16 cellular contexts compared by ENCODE assay signal in the genomic region with DNA sequence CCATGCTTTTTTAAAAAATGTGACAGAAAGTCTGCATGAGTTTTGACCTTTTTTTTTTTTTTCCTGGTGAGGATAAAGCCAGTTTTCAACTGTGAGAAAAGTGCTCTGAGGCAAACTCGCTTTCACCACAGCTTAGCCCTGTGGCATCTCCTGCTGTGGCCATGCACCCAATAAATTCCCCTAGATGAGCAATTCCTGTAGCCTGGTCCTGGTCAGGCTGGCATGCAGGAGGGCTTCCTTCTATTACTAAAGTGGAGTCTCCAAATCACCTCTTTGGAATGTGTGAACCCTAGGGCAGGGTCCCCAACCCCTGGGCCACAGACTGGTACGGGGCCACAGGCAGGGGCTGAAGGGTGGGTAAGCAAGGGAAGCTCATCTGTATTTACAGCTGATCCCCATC.
"Had no signal": no experiment of that assay in that cellular context is flagged by ENCODE, and none has a peak within 500 bp of the region (broad histone marks: within the 10 kb centered on the region; RNA-seq: fewer than 3 reads in every experiment).

No MANE protein-coding gene starts in this region.

- DNase-seq: activated naive CD4-positive, alpha-beta T cell; activated naive CD8-positive, alpha-beta T cell treated with anti-CD3 and anti-CD28 coated beads, Interleukin-2, amount 10 ng/mL, durations not matched to agents 7 days and 5 days; activated T-cell treated with anti-CD3 and anti-CD28 coated beads for 4 hours; anterior cingulate cortex; brain microvascular endothelial cell; esophagus squamous epithelium; foreskin fibroblast; head of caudate nucleus; naive thymus-derived CD4-positive, alpha-beta T cell; stimulated activated CD4-positive, alpha-beta T cell treated with anti-CD3 and anti-CD28 coated beads, Interleukin-2, amount 100 ng/mL, for 48 hours; T-helper 17 cell had no signal

- H3K27ac Mint-ChIP-seq: activated naive CD8-positive, alpha-beta T cell treated with anti-CD3 and anti-CD28 coated beads, Interleukin-2, amount 10 ng/mL, durations not matched to agents 7 days and 5 days; naive thymus-derived CD4-positive, alpha-beta T cell; stimulated activated memory B cell treated with anti-CD40 and anti-IgM and Interleukin-4, amounts not matched to agents 10 μg/mL and 1 μg/mL and 100 μg/mL, for 72 hours; T-helper 17 cell had no signal

- H3K27ac ChIP-seq: brain microvascular endothelial cell, coronary artery, esophagus squamous epithelium, parathyroid adenoma had no signal

- H2AFZ ChIP-seq: parathyroid adenoma had no signal

- H3K4me1 Mint-ChIP-seq: activated naive CD8-positive, alpha-beta T cell treated with anti-CD3 and anti-CD28 coated beads, Interleukin-2, amount 10 ng/mL, durations not matched to agents 7 days and 5 days; central memory CD8-positive, alpha-beta T cell had no signal

- H3K36me3 Mint-ChIP-seq: activated naive CD8-positive, alpha-beta T cell treated with anti-CD3 and anti-CD28 coated beads, Interleukin-2, amount 10 ng/mL, durations not matched to agents 7 days and 5 days; naive thymus-derived CD4-positive, alpha-beta T cell; stimulated activated memory B cell treated with anti-CD40 and anti-IgM and Interleukin-4, amounts not matched to agents 10 μg/mL and 1 μg/mL and 100 μg/mL, for 72 hours had no signal

- H3K4me1 ChIP-seq: esophagus squamous epithelium, parathyroid adenoma had no signal

- H3K9me3 ChIP-seq: esophagus squamous epithelium had no signal

- H3K9me3 Mint-ChIP-seq: activated naive CD8-positive, alpha-beta T cell treated with anti-CD3 and anti-CD28 coated beads, Interleukin-2, amount 10 ng/mL, durations not matched to agents 7 days and 5 days; central memory CD8-positive, alpha-beta T cell; stimulated activated memory B cell treated with anti-CD40 and anti-IgM and Interleukin-4, amounts not matched to agents 10 μg/mL and 1 μg/mL and 100 μg/mL, for 72 hours had no signal

- H3K36me3 ChIP-seq: brain microvascular endothelial cell, esophagus squamous epithelium had no signal

- H3K9ac ChIP-seq: parathyroid adenoma had no signal

- ATAC-seq: naive thymus-derived CD4-positive, alpha-beta T cell; stimulated activated memory B cell treated with anti-CD40 and anti-IgM and Interleukin-4, amounts not matched to agents 10 μg/mL and 1 μg/mL and 100 μg/mL, for 72 hours; T-helper 17 cell had no signal

- H3K4me3 ChIP-seq: coronary artery, esophagus squamous epithelium had no signal

- H3K79me2 ChIP-seq: parathyroid adenoma had no signal

- H3K4me3 Mint-ChIP-seq: activated naive CD8-positive, alpha-beta T cell treated with anti-CD3 and anti-CD28 coated beads, Interleukin-2, amount 10 ng/mL, durations not matched to agents 7 days and 5 days; central memory CD8-positive, alpha-beta T cell; naive thymus-derived CD4-positive, alpha-beta T cell; stimulated activated memory B cell treated with anti-CD40 and anti-IgM and Interleukin-4, amounts not matched to agents 10 μg/mL and 1 μg/mL and 100 μg/mL, for 72 hours; T-helper 17 cell had no signal

- FAIRE-seq: TTC549 had no signal

- H3K27me3 ChIP-seq: brain microvascular endothelial cell had no signal
